ENCODE assay signal across 13 cellular contexts in genomic region chr6:36517408-36517807, GRCh38.
"Had no signal": no experiment of that assay in that cellular context is flagged by ENCODE, and none has a peak within 500 bp of the region (broad histone marks: within the 10 kb centered on the region; RNA-seq: fewer than 3 reads in every experiment).

No MANE protein-coding gene starts in this region.

- H3K9me3 Mint-ChIP-seq: activated CD8-positive, alpha-beta T cell treated with anti-CD3 and anti-CD28 coated beads for 36 hours; stimulated activated memory B cell treated with anti-CD40 and anti-IgM and Interleukin-4, amounts not matched to agents 10 μg/mL and 1 μg/mL and 100 μg/mL, for 72 hours had no signal

- H3K4me1 Mint-ChIP-seq: stimulated activated memory B cell treated with anti-CD40 and anti-IgM and Interleukin-4, amounts not matched to agents 10 μg/mL and 1 μg/mL and 100 μg/mL, for 72 hours had no signal

- H3K27ac Mint-ChIP-seq: activated CD8-positive, alpha-beta T cell treated with anti-CD3 and anti-CD28 coated beads for 36 hours; stimulated activated memory B cell treated with anti-CD40 and anti-IgM and Interleukin-4, amounts not matched to agents 10 μg/mL and 1 μg/mL and 100 μg/mL, for 72 hours had no signal

- H3K4me3 Mint-ChIP-seq: activated CD8-positive, alpha-beta T cell treated with anti-CD3 and anti-CD28 coated beads for 36 hours; stimulated activated memory B cell treated with anti-CD40 and anti-IgM and Interleukin-4, amounts not matched to agents 10 μg/mL and 1 μg/mL and 100 μg/mL, for 72 hours had no signal

- H3K27me3 ChIP-seq: foreskin keratinocyte, sigmoid colon had no signal

- H3K4me3 ChIP-seq: coronary artery, lower lobe of right lung, sigmoid colon had no signal

- H3K27ac ChIP-seq: coronary artery, foreskin keratinocyte, lower lobe of right lung, sigmoid colon had no signal

- H3K9me3 ChIP-seq: lower lobe of right lung, sigmoid colon had no signal

- DNase-seq: activated CD8-positive, alpha-beta T cell treated with anti-CD3 and anti-CD28 coated beads for 36 hours; activated gamma-delta T cell; activated T-cell treated with anti-CD3 and anti-CD28 coated beads, Interleukin-2, amount 50 U/mL, for 48 hours; aorta; foreskin keratinocyte; hypothalamus; lower lobe of right lung; occipital lobe; posterior cingulate gyrus; sigmoid colon; stimulated activated CD4-positive, alpha-beta T cell treated with anti-CD3 and anti-CD28 coated beads, Interleukin-4, amount 100 ng/mL, for 24 hours had no signal

- ATAC-seq: activated CD8-positive, alpha-beta T cell treated with anti-CD3 and anti-CD28 coated beads for 36 hours; foreskin keratinocyte; lower lobe of right lung; stimulated activated memory B cell treated with anti-CD40 and anti-IgM and Interleukin-4, amounts not matched to agents 10 μg/mL and 1 μg/mL and 100 μg/mL, for 72 hours had no signal

- H3K27me3 Mint-ChIP-seq: activated CD8-positive, alpha-beta T cell treated with anti-CD3 and anti-CD28 coated beads for 36 hours; stimulated activated memory B cell treated with anti-CD40 and anti-IgM and Interleukin-4, amounts not matched to agents 10 μg/mL and 1 μg/mL and 100 μg/mL, for 72 hours had no signal

- H3K4me1 ChIP-seq: lower lobe of right lung, sigmoid colon had no signal
